In genomic region chr10:103812004-103812403, GRCh38 we compare ENCODE assay signal across 27 cellular contexts. TPM values are rescaled to one million over a fixed set of nuclear protein-coding genes. Genes with fewer than 3 reads are reported as not detected.
A peak's percentile ranks its signal among the peaks of the same experiment; 100 is the strongest.
DNase-seq lines count a peak whose midpoint lies in the region; ATAC-seq and TF ChIP-seq lines count a peak whose summit lies in the region.
"Had no signal": no experiment of that assay in that cellular context is flagged by ENCODE, and none has a peak within 500 bp of the region (broad histone marks: within the 10 kb centered on the region; RNA-seq: fewer than 3 reads in every experiment).

No MANE protein-coding gene starts in this region.

- peaks cover 16% of the 10 kb centered on the region for H3K27me3 Mint-ChIP-seq in type B pancreatic cell
- H3K27me3 Mint-ChIP-seq: activated CD8-positive, alpha-beta T cell treated with anti-CD3 and anti-CD28 coated beads for 36 hours had no signal

- intact Hi-C loops in Right ventricle myocardium inferior (cut with DNase I), result no loop called here
- intact Hi-C loops in left ventricle myocardium superior (cut with micrococcal nuclease), result no loop called here

- no peak overlapping the region for H3K4me3 ChIP-seq in right atrium auricular region
- H3K4me3 ChIP-seq: K562, thoracic aorta had no signal

- H3K27me3 ChIP-seq in right atrium auricular region, result no peaks in the 10 kb centered on the region

- H3K4me1 ChIP-seq in right atrium auricular region, result peaks cover 0 to 12% of the 10 kb centered on the region in 2 donors

- H3K27ac ChIP-seq in right atrium auricular region, result no peak overlapping the region
- H3K27ac ChIP-seq: epithelial cell of prostate, parathyroid adenoma, thoracic aorta had no signal

- H3K4me1 Mint-ChIP-seq in type B pancreatic cell (ENCODE audit: unreplicated experiment), result peaks cover 40% of the 10 kb centered on the region
- H3K4me1 Mint-ChIP-seq: memory B cell had no signal

- H3K9me3 ChIP-seq in right atrium auricular region, result no peaks in the 10 kb centered on the region
- H3K9me3 ChIP-seq: thoracic aorta had no signal

- no peak overlapping the region for H3K4me3 Mint-ChIP-seq in type B pancreatic cell
- H3K4me3 Mint-ChIP-seq: activated CD8-positive, alpha-beta T cell treated with anti-CD3 and anti-CD28 coated beads for 36 hours; memory B cell; natural killer cell; stimulated activated naive B cell treated with anti-CD40 and anti-IgM and Interleukin-4, amounts not matched to agents 10 μg/mL and 1 μg/mL and 100 μg/mL, for 72 hours had no signal

- no peaks in the 10 kb centered on the region for H3K36me3 Mint-ChIP-seq in type B pancreatic cell
- H3K36me3 Mint-ChIP-seq: memory B cell; natural killer cell; stimulated activated naive B cell treated with anti-CD40 and anti-IgM and Interleukin-4, amounts not matched to agents 10 μg/mL and 1 μg/mL and 100 μg/mL, for 72 hours had no signal

- no peak for DNase-seq in Right ventricle myocardium inferior (ENCODE audit: missing footprints)
- no peak for DNase-seq in right atrium auricular region (ENCODE audit: low spot score)
- peak; percentile 28 for DNase-seq in left ventricle myocardium superior
- DNase-seq in mucosa of gallbladder (ENCODE audit: low spot score), result peak; percentile 81
- DNase-seq in type B pancreatic cell (ENCODE audit: extremely low spot score, unreplicated experiment), result no peak
- no peak for DNase-seq in activated gamma-delta T cell treated with Interleukin-2 at 50 U/mL for 16 hours
- no peak for DNase-seq in NCI-H2107 (lab: John Stamatoyannopoulos, UW)
- DNase-seq: 8988T; activated CD8-positive, alpha-beta T cell treated with anti-CD3 and anti-CD28 coated beads for 36 hours; activated naive CD4-positive, alpha-beta T cell treated with anti-CD3 and anti-CD28 coated beads, Interleukin-2, amount 50 U/mL, for 16 hours; activated T-cell treated with anti-CD3 and anti-CD28 coated beads, Interleukin-2, amount 50 U/mL, for 1 hour; AML-193; central memory CD4-positive, alpha-beta T cell; DMS79 treated with DMSO at 0.1 percent for 48 hours; natural killer cell; NCI-H187 treated with DMSO at 0.1 percent for 48 hours; NCI-H226; SIG-M5; stimulated activated CD4-positive, alpha-beta T cell treated with anti-CD3 and anti-CD28 coated beads, Interleukin-1b, Interleukin-23, amount 100 ng/mL, for 48 hours; stimulated activated naive B cell treated with anti-CD40 and anti-IgM and Interleukin-4, amounts not matched to agents 10 μg/mL and 1 μg/mL and 100 μg/mL, for 72 hours had no signal

- peak overlapping the region; percentile 72 for H3K27ac Mint-ChIP-seq in type B pancreatic cell
- H3K27ac Mint-ChIP-seq: activated CD8-positive, alpha-beta T cell treated with anti-CD3 and anti-CD28 coated beads for 36 hours; memory B cell; stimulated activated naive B cell treated with anti-CD40 and anti-IgM and Interleukin-4, amounts not matched to agents 10 μg/mL and 1 μg/mL and 100 μg/mL, for 72 hours had no signal

- no peaks in the 10 kb centered on the region for H3K36me3 ChIP-seq in right atrium auricular region
- H3K36me3 ChIP-seq: thoracic aorta had no signal

- no peak for TF ChIP-seq CTCF in right atrium auricular region (IDR thresholded peaks at IDR 0.05)
- TF ChIP-seq CTCF in type B pancreatic cell (conservative IDR thresholded peaks at IDR 0.05), result no peak

- H3K9me3 Mint-ChIP-seq in type B pancreatic cell, result peaks cover 5% of the 10 kb centered on the region
- H3K9me3 Mint-ChIP-seq: activated CD8-positive, alpha-beta T cell treated with anti-CD3 and anti-CD28 coated beads for 36 hours; memory B cell; natural killer cell; stimulated activated naive B cell treated with anti-CD40 and anti-IgM and Interleukin-4, amounts not matched to agents 10 μg/mL and 1 μg/mL and 100 μg/mL, for 72 hours had no signal

- ATAC-seq in Right ventricle myocardium inferior, result peak; percentile 26
- peak; percentile 58 for ATAC-seq in left ventricle myocardium superior
- ATAC-seq in GM18909 (IDR thresholded peaks at IDR 0.05; ENCODE audit: poor library complexity, unreplicated experiment), result no peak
- ATAC-seq: activated CD4-positive, CD25-positive, alpha-beta regulatory T cell treated with anti-CD3 and anti-CD28 coated beads, Interleukin-2, amount 50 U/mL, for 24 hours; activated CD8-positive, alpha-beta T cell treated with anti-CD3 and anti-CD28 coated beads for 36 hours; K562; stimulated activated naive B cell treated with anti-CD40 and anti-IgM and Interleukin-4, amounts not matched to agents 10 μg/mL and 1 μg/mL and 100 μg/mL, for 72 hours had no signal

RNA-seq across cellular contexts. Expression of gene SH3PXD2A, which starts 43.4 kb away (rescaled TPM):
- total RNA-seq in Right ventricle myocardium inferior (28.7 TPM), right atrium auricular region (10 to 100 TPM; 14.6 to 18.2 TPM), left ventricle myocardium superior (28.6 TPM), mucosa of gallbladder (62.3 TPM), type B pancreatic cell (ENCODE audit: low replicate concordance) (22.3 and 38.6 TPM in 2 replicates)

Comparison
In these comparisons a context has a peak if more than half of its experiments do, and no peak if none do; other contexts are left out.
1. DNase-seq: peak in left ventricle myocardium superior (single experiment) and mucosa of gallbladder (single experiment); none in Right ventricle myocardium inferior (single experiment), right atrium auricular region (single experiment), type B pancreatic cell (single experiment), activated gamma-delta T cell treated with Interleukin-2 at 50 U/mL for 16 hours (single experiment) and NCI-H2107 (single experiment).